In genomic region chr22:42688241-42688913, GRCh38 we compare ENCODE assay signal across 9 cellular contexts. TPM values are rescaled to one million over a fixed set of nuclear protein-coding genes. Genes with fewer than 3 reads are reported as not detected.
DNase-seq lines count a peak whose midpoint lies in the region; ATAC-seq and TF ChIP-seq lines count a peak whose summit lies in the region.
"Had no signal": no experiment of that assay in that cellular context is flagged by ENCODE, and none has a peak within 500 bp of the region (broad histone marks: within the 10 kb centered on the region; RNA-seq: fewer than 3 reads in every experiment).

No MANE protein-coding gene starts in this region.

- H3K9me3 ChIP-seq in colonic mucosa (no peaks in the 10 kb centered on the region), liver (ENCODE audit: control insufficient read depth in 4 of 4, low read length in 3 of 4) (no peaks in the 10 kb centered on the region), tibial artery (no peaks in the 10 kb centered on the region)

- H3K9me3 Mint-ChIP-seq in activated T-helper 17 cell treated with anti-CD3 and anti-CD28 coated beads, Interleukin-2, amount 50 U/mL, for 72 hours, result no peaks in the 10 kb centered on the region
- H3K9me3 Mint-ChIP-seq: memory B cell had no signal

- TF ChIP-seq CTCF in colonic mucosa (IDR thresholded peaks at IDR 0.05), result no peak
- TF ChIP-seq CTCF in liver (IDR thresholded peaks at IDR 0.05; ENCODE audit: low read depth, low read length, missing input control), result no peak
- TF ChIP-seq CTCF in tibial artery (IDR thresholded peaks at IDR 0.05), result no peak
- no peak for TF ChIP-seq CTCF in GM13976 (IDR thresholded peaks at IDR 0.05; ENCODE audit: borderline replicate concordance, control extremely low read depth, extremely low read depth, insufficient read depth, missing control alignments)

- H3K36me3 Mint-ChIP-seq in activated T-helper 17 cell treated with anti-CD3 and anti-CD28 coated beads, Interleukin-2, amount 50 U/mL, for 72 hours (ENCODE audit: low read depth), result no peaks in the 10 kb centered on the region
- H3K36me3 Mint-ChIP-seq: memory B cell had no signal

- TF ChIP-seq RAD21 in liver (IDR thresholded peaks at IDR 0.05), result peak; percentile 23 to 55

- H3K27ac Mint-ChIP-seq in activated T-helper 17 cell treated with anti-CD3 and anti-CD28 coated beads, Interleukin-2, amount 50 U/mL, for 72 hours, result no peak overlapping the region
- H3K27ac Mint-ChIP-seq: memory B cell had no signal

- peaks cover 5% of the 10 kb centered on the region for H3K4me1 ChIP-seq in colonic mucosa
- peaks cover 6 to 14% (median 11%) of the 10 kb centered on the region in 4 donors for H3K4me1 ChIP-seq in liver (ENCODE audit: control insufficient read depth in 4 of 4, insufficient read depth in 4 of 4, low read length in 3 of 4)
- H3K4me1 ChIP-seq in tibial artery, result peaks cover 0 to 88% (median 65%) of the 10 kb centered on the region in 4 donors

- no peaks in the 10 kb centered on the region for H3K4me1 Mint-ChIP-seq in activated T-helper 17 cell treated with anti-CD3 and anti-CD28 coated beads, Interleukin-2, amount 50 U/mL, for 72 hours

- H3K4me3 Mint-ChIP-seq in activated T-helper 17 cell treated with anti-CD3 and anti-CD28 coated beads, Interleukin-2, amount 50 U/mL, for 72 hours, result no peak overlapping the region
- H3K4me3 Mint-ChIP-seq: memory B cell had no signal

- H3K36me3 ChIP-seq in colonic mucosa (no peaks in the 10 kb centered on the region), liver (ENCODE audit: control insufficient read depth in 4 of 4, insufficient read depth in 3 of 4, low read depth in 1 of 4, low read length in 3 of 4) (no peaks in the 10 kb centered on the region), tibial artery (peaks cover 8 to 25% (median 13%) of the 10 kb centered on the region in 3 donors)

- DNase-seq in ELF-1 (ENCODE audit: low read depth, low spot score), result peak; percentile 96
- DNase-seq in NCI-H345 treated with DMSO at 0.1 percent for 48 hours (lab: John Stamatoyannopoulos, UW; ENCODE audit: unreplicated experiment), result peak; percentile 20
- DNase-seq in colonic mucosa, result peak; percentile 73
- peak; percentile 96 to 98 for DNase-seq in tibial artery
- no peak for DNase-seq in GM13976 (ENCODE audit: low spot score)
- DNase-seq in stimulated activated CD4-positive, alpha-beta T cell treated with anti-CD3 and anti-CD28 coated beads, Interleukin-15, amount 100 ng/mL, for 24 hours, result no peak

- WGBS in liver, result 20% methylated on average over 19 of the region's 19 CpGs

- no peak for ATAC-seq in activated T-helper 17 cell treated with anti-CD3 and anti-CD28 coated beads, Interleukin-2, amount 50 U/mL, for 72 hours (replicated peaks)

- intact Hi-C loops in colonic mucosa (cut with DNase I), result no loop called here
- intact Hi-C loops in tibial artery (cut with DNase I; ENCODE audit: low total_unique reads), result no loop called here

- H3K4me3 ChIP-seq in colonic mucosa, result no peak overlapping the region
- H3K4me3 ChIP-seq in liver (ENCODE audit: low read depth in 1 of 3, low read length in 3 of 3), result no peak overlapping the region
- peak overlapping the region in 1 of 2 donors; percentile 0 for H3K4me3 ChIP-seq in tibial artery

- in situ Hi-C loops in GM13976 (cut with MboI; ENCODE audit: low sequenced_read_pairs, unreplicated experiment), result no loop called here

- H3K27ac ChIP-seq in colonic mucosa (peak overlapping the region; percentile 60), liver (ENCODE audit: low read depth in 1 of 2, low read length in 2 of 2) (peak overlapping the region; percentile 34 to 49), tibial artery (peak overlapping the region; percentile 89 to 96)

- H3K27me3 ChIP-seq in colonic mucosa (no peaks in the 10 kb centered on the region), liver (ENCODE audit: control insufficient read depth in 4 of 4, insufficient read depth in 4 of 4, low read length in 3 of 4) (no peaks in the 10 kb centered on the region), tibial artery (no peaks in the 10 kb centered on the region)

- peak overlapping the region in 1 of 2 donors; percentile 46 for H3K9ac ChIP-seq in colonic mucosa (ENCODE audit: low read depth in 2 of 2, low read length in 2 of 2)
- H3K9ac ChIP-seq in liver (ENCODE audit: low read depth in 1 of 2, low read length in 2 of 2), result peak overlapping the region in 1 of 2 donors; percentile 33

- no peaks in the 10 kb centered on the region for H3K27me3 Mint-ChIP-seq in activated T-helper 17 cell treated with anti-CD3 and anti-CD28 coated beads, Interleukin-2, amount 50 U/mL, for 72 hours
- H3K27me3 Mint-ChIP-seq: memory B cell had no signal

TF ChIP-seq in liver, 16 proteins besides CTCF, POLR2A, EP300 and RAD21:
- TF ChIP-seq JUND (IDR thresholded peaks at IDR 0.05) (peak; percentile 70 to 74), YY1 (IDR thresholded peaks at IDR 0.05) (peak; percentile 43), FOXA1 (IDR thresholded peaks at IDR 0.05) (no peak), HNF4G (IDR thresholded peaks at IDR 0.05) (peak; percentile 62), EGR1 (IDR thresholded peaks at IDR 0.05; ENCODE audit: low read depth in 2 of 2) (peak; percentile 32 to 64), SP1 (IDR thresholded peaks at IDR 0.05) (peak; percentile 87), TAF1 (conservative IDR thresholded peaks at IDR 0.05) (no peak), REST (IDR thresholded peaks at IDR 0.05) (peak; percentile 62), MAX (IDR thresholded peaks at IDR 0.05) (no peak), GABPA (IDR thresholded peaks at IDR 0.05 in 1 of 2, conservative IDR thresholded peaks at IDR 0.05 in 1 of 2) (peak in 1 of 2 donors; percentile 20), FOXA2 (IDR thresholded peaks at IDR 0.05) (peak; percentile 25), ATF3 (IDR thresholded peaks at IDR 0.05) (peak; percentile 20), HNF4A (conservative IDR thresholded peaks at IDR 0.05) (peak; percentile 85 to 90), ZBTB33 (IDR thresholded peaks at IDR 0.05) (no peak), NR2F2 (IDR thresholded peaks at IDR 0.05) (peak; percentile 43), RXRA (IDR thresholded peaks at IDR 0.05) (peak; percentile 75 to 78)

RNA-seq across cellular contexts. Expression of gene A4GALT, which starts 32.3 kb away (rescaled TPM):
- total RNA-seq in colonic mucosa (1 to 10 TPM; 2.7 to 8.7 TPM), liver (1 to 10 TPM; 2.3 to 8.2 TPM)
- 1 to 10 TPM; 1.6 to 1.8 TPM for polyA plus RNA-seq in liver
- under 1 TPM in 1 of 2 donors, not detected in 1; 0.19 TPM for total RNA-seq in activated T-helper 17 cell treated with anti-CD3 and anti-CD28 coated beads, Interleukin-2, amount 50 U/mL, for 72 hours

RNA-seq across cellular contexts. Expression of gene CYB5R3, which starts 39.2 kb away (rescaled TPM):
- total RNA-seq in colonic mucosa (100 to 1,000 TPM; 105 to 133 TPM), liver (10 to 100 TPM; 49.4 to 71.1 TPM)
- 100 to 1,000 TPM; 197 to 210 TPM for polyA plus RNA-seq in liver
- total RNA-seq in activated T-helper 17 cell treated with anti-CD3 and anti-CD28 coated beads, Interleukin-2, amount 50 U/mL, for 72 hours, result 10 to 100 TPM; 55.5 to 86.1 TPM

RNA-seq across cellular contexts. Expression of gene ATP5MGL, which starts 48.0 kb away (rescaled TPM):
- total RNA-seq in colonic mucosa, result under 1 TPM in 1 of 2 donors, not detected in 1; 0.44 TPM
- total RNA-seq in liver, result under 1 TPM in 1 of 2 donors, not detected in 1; 0.84 TPM
- polyA plus RNA-seq in liver, result 1 to 10 TPM in 1 of 2 donors, not detected in 1; 1.1 TPM
- 1 to 10 TPM in 1 of 2 donors, under 1 TPM in 1; 0.45 to 1.1 TPM for total RNA-seq in activated T-helper 17 cell treated with anti-CD3 and anti-CD28 coated beads, Interleukin-2, amount 50 U/mL, for 72 hours

Comparison
In these comparisons a context has a peak if more than half of its experiments do, and no peak if none do; other contexts are left out.
1. DNase-seq: peak in ELF-1 (single experiment), NCI-H345 treated with DMSO at 0.1 percent for 48 hours (single experiment), colonic mucosa (single experiment) and tibial artery (2 of 2); none in GM13976 (single experiment) and stimulated activated CD4-positive, alpha-beta T cell treated with anti-CD3 and anti-CD28 coated beads, Interleukin-15, amount 100 ng/mL, for 24 hours (single experiment).
2. H3K27ac ChIP-seq: peak in every context shown above with its lines; median percentile 92 in tibial artery; 60 in colonic mucosa; 42 in liver.